Comparison of ENCODE assay signal across 8 cellular contexts in the genomic region with DNA sequence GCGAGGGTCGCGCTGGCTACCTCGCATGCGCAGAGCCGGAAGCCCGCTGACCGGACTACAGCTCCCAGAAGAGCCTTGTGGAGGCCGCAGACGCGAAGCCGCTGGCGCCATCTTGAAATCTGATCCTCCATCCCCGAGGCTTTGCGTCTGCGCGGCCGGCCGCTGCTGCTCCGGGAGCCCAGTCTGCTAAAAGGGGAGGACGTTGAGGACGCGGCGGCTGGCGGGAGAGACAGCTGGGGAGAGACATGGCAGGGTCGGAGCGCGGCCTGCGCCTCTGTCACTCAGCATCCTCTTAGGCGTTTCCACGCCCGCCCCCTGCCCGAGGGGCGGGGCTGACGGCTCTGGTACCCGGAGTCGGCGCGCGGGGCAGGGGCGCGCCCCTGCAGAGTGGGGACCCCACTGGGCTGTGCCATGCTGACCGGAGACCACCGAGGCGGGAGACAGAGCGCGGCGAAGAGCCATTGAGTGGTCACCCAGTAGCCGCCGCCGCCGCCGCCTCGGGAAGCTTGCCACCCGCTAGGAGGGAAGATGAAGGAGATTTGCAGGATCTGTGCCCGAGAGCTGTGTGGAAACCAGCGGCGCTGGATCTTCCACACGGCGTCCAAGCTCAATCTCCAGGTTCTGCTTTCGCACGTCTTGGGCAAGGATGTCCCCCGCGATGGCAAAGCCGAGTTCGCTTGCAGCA.
DNase-seq lines count a peak whose midpoint lies in the region; ATAC-seq, FAIRE-seq and TF ChIP-seq lines count a peak whose summit lies in the region.
"Not testable (repeated sequence)": the region's sequence is repeated elsewhere in the genome, so short reads cannot be mapped to it uniquely, and the experiment has no call there.

No MANE protein-coding gene starts in this region.

- not testable (repeated sequence) for H3K36me3 ChIP-seq in mesendoderm (ENCODE audit: control insufficient read depth, insufficient read depth, low read length)

- not testable (repeated sequence) for H3K9ac ChIP-seq in mesendoderm (ENCODE audit: low read length)

- not testable (repeated sequence) for H3K79me1 ChIP-seq in mesendoderm (ENCODE audit: low read length)

- H2AK5ac ChIP-seq in mesendoderm (ENCODE audit: low read length), result not testable (repeated sequence)

- not testable (repeated sequence) for H4K5ac ChIP-seq in mesendoderm (ENCODE audit: low read length)

- not testable (repeated sequence) for TF ChIP-seq EP300 in A549 (IDR thresholded peaks at IDR 0.05)

- H3K56ac ChIP-seq in mesendoderm (ENCODE audit: low read length), result peak overlapping the region; percentile 45

- H2BK120ac ChIP-seq in mesendoderm (ENCODE audit: low read depth, low read length), result not testable (repeated sequence)

- not testable (repeated sequence) for H3K4me1 ChIP-seq in A549; mesendoderm (ENCODE audit: control insufficient read depth, low read depth, low read length)

- H3K79me2 ChIP-seq in mesendoderm (ENCODE audit: control insufficient read depth, insufficient read depth, low read length), result not testable (repeated sequence)

- ATAC-seq in A549 (peak; percentile 93 to 97), GM19328 (IDR thresholded peaks at IDR 0.05; ENCODE audit: unreplicated experiment) (peak; percentile 68), HG02981 (IDR thresholded peaks at IDR 0.05; ENCODE audit: unreplicated experiment) (peak; percentile 73)

- not testable (repeated sequence) for H3K4ac ChIP-seq in mesendoderm (ENCODE audit: low read depth, low read length)

- not testable (repeated sequence) for H3K23ac ChIP-seq in mesendoderm (ENCODE audit: low read length)

- DNase-seq in A549 (ENCODE audit: low read depth in 1 of 2, low spot score in 1 of 2); RWPE1 (ENCODE audit: low spot score); mesendoderm: not testable (repeated sequence)
- peak; percentile 39 for DNase-seq in activated T-helper 1 cell treated with Interleukin-2 at 50 U/mL for 16 hours (ENCODE audit: low read depth)
- DNase-seq in endothelial cell (ENCODE audit: low spot score), result peak; percentile 69
- DNase-seq in stimulated activated CD4-positive, alpha-beta T cell treated with anti-CD3 and anti-CD28 coated beads, Interleukin-1b, Interleukin-23, amount 100 ng/mL, for 24 hours (ENCODE audit: low read depth in 4 of 4, low spot score in 1 of 4), result peak; percentile 13 to 55 (median 42)

- FAIRE-seq in A549 (lab: Jason Lieb, UNC), result not testable (repeated sequence)

- H3K27me3 ChIP-seq in mesendoderm (ENCODE audit: insufficient read depth, low read length, poor library complexity), result not testable (repeated sequence)

- not testable (repeated sequence) for H3K36me3 Mint-ChIP-seq in endothelial cell (ENCODE audit: low read depth, unreplicated experiment)

- not testable (repeated sequence) for TF ChIP-seq RAD21 in A549 (conservative IDR thresholded peaks at IDR 0.05 in 1 of 2, IDR thresholded peaks at IDR 0.05 in 1 of 2)

- not testable (repeated sequence) for H2BK5ac ChIP-seq in mesendoderm (ENCODE audit: low read length)

- not testable (repeated sequence) for H3K27ac Mint-ChIP-seq in endothelial cell (ENCODE audit: unreplicated experiment)

- not testable (repeated sequence) for H3K18ac ChIP-seq in mesendoderm (ENCODE audit: low read length)

- not testable (repeated sequence) for H4K8ac ChIP-seq in mesendoderm (ENCODE audit: low read depth, low read length)

- not testable (repeated sequence) for H3K4me1 Mint-ChIP-seq in endothelial cell (ENCODE audit: unreplicated experiment)

- CTCF ChIA-PET in A549 (lab: Yijun Ruan, JAX), result not testable (repeated sequence)
- CTCF ChIA-PET in RWPE1 (lab: Yijun Ruan, JAX), result interaction anchor here (0.7 kb wide), 1 partner anchor 1314 kb away, joined by 4 read pairs; no protein-coding TSS in a partner anchor

- POLR2A ChIA-PET in A549 (lab: Yijun Ruan, JAX); RWPE1 (lab: Yijun Ruan, JAX; ENCODE audit: low non-redundant PET): not testable (repeated sequence)

- not testable (repeated sequence) for TF ChIP-seq POLR2A in A549 (IDR thresholded peaks at IDR 0.05; ENCODE audit: low read length)

- peak overlapping the region; percentile 59 to 66 for H3K27ac ChIP-seq in A549
- H3K27ac ChIP-seq in RWPE1, result peak overlapping the region; percentile 85
- H3K27ac ChIP-seq in mesendoderm (ENCODE audit: low read depth, low read length), result peak overlapping the region; percentile 70

- not testable (repeated sequence) for H3K9me3 Mint-ChIP-seq in endothelial cell (ENCODE audit: unreplicated experiment)

- peak overlapping the region; percentile 49 for H3K4me3 ChIP-seq in A549
- H3K4me3 ChIP-seq in mesendoderm (ENCODE audit: low read length), result not testable (repeated sequence)

- peak overlapping the region; percentile 87 for H3K4me3 Mint-ChIP-seq in endothelial cell (ENCODE audit: unreplicated experiment)

- TF ChIP-seq CTCF in A549 (IDR thresholded peaks at IDR 0.05); RWPE1 (conservative IDR thresholded peaks at IDR 0.05; ENCODE audit: low read depth); endothelial cell (IDR thresholded peaks at IDR 0.05; ENCODE audit: unreplicated experiment): not testable (repeated sequence)

- H3K4me2 ChIP-seq in A549, result peak overlapping the region; percentile 78
- H3K4me2 ChIP-seq in mesendoderm (ENCODE audit: low read length), result not testable (repeated sequence)

- not testable (repeated sequence) for H3K27me3 Mint-ChIP-seq in endothelial cell (ENCODE audit: unreplicated experiment)

- H2BK15ac ChIP-seq in mesendoderm (replicated peaks; ENCODE audit: low read depth), result not testable (repeated sequence)

- 0% methylated on average over 13 of the region's 66 CpGs for WGBS in A549 (ENCODE audit: missing lambda C conversion rate)
- no CpG with 5 or more reads among the region's 66 CpGs for WGBS in mesendoderm (ENCODE audit: extremely low coverage, insufficient coverage, low lambda C conversion rate)

- not testable (repeated sequence) for H3K9me3 ChIP-seq in A549
